In genomic region chr14:89902876-89903275, GRCh38 we compare ENCODE assay signal across 22 cellular contexts. TPM values are rescaled to one million over a fixed set of nuclear protein-coding genes. Genes with fewer than 3 reads are reported as not detected.
DNase-seq lines count a peak whose midpoint lies in the region; ATAC-seq and TF ChIP-seq lines count a peak whose summit lies in the region.
"Had no signal": no experiment of that assay in that cellular context is flagged by ENCODE, and none has a peak within 500 bp of the region (broad histone marks: within the 10 kb centered on the region; RNA-seq: fewer than 3 reads in every experiment).

No MANE protein-coding gene starts in this region.

- ATAC-seq in HG02610 (IDR thresholded peaks at IDR 0.05; ENCODE audit: unreplicated experiment), result no peak
- ATAC-seq: HCT116, Right ventricle myocardium inferior had no signal

- no peaks in the 10 kb centered on the region for H3K9me3 Mint-ChIP-seq in activated T-helper 1 cell treated with anti-CD3 and anti-CD28 coated beads, Interleukin-12 subunit alpha, Interleukin-12 subunit beta, Interleukin-2, Interleukin-4 antibody, amounts not matched to agents 30 ng/mL and 10 ng/mL and 1 ng/mL, durations not matched to agents 14 hours and 24 hours and 36 hours
- H3K9me3 Mint-ChIP-seq: activated B cell treated with CpG ODN at 0.5 μM for 24 hours; activated T-helper 2 cell treated with anti-CD3 and anti-CD28 coated beads, Interferon-gamma antibody, Interleukin-2, Interleukin-4, amounts not matched to agents 10 μg/mL and 5 μg/mL and 100 μg/mL, durations not matched to agents 14 hours and 24 hours and 36 hours; nephron progenitor cell had no signal

- H3K27ac ChIP-seq in 22Rv1 (peak overlapping the region; percentile 63), dorsolateral prefrontal cortex (no peak overlapping the region)

- TF ChIP-seq CTCF in 22Rv1 (IDR thresholded peaks at IDR 0.05) (no peak), dorsolateral prefrontal cortex (IDR thresholded peaks at IDR 0.05 in 54 of 56, conservative IDR thresholded peaks at IDR 0.05 in 2 of 56; ENCODE audit: low read depth in 1 of 56, partially characterized antibody in 56 of 56) (no peak)

- intact Hi-C loops in dorsolateral prefrontal cortex (cut with DNase I), result no loop called here
- intact Hi-C loops in activated T-helper 1 cell treated with anti-CD3 and anti-CD28 coated beads, Interleukin-12 subunit alpha, Interleukin-12 subunit beta, Interleukin-2, Interleukin-4 antibody, amounts not matched to agents 30 ng/mL and 10 ng/mL and 1 ng/mL, durations not matched to agents 14 hours and 24 hours and 36 hours (cut with micrococcal nuclease), result no loop called here

- H3K4me1 Mint-ChIP-seq in activated T-helper 1 cell treated with anti-CD3 and anti-CD28 coated beads, Interleukin-12 subunit alpha, Interleukin-12 subunit beta, Interleukin-2, Interleukin-4 antibody, amounts not matched to agents 30 ng/mL and 10 ng/mL and 1 ng/mL, durations not matched to agents 14 hours and 24 hours and 36 hours (ENCODE audit: low read depth), result peaks cover 15% of the 10 kb centered on the region
- H3K4me1 Mint-ChIP-seq: nephron progenitor cell had no signal

- no peak overlapping the region for H3K27ac Mint-ChIP-seq in activated T-helper 1 cell treated with anti-CD3 and anti-CD28 coated beads, Interleukin-12 subunit alpha, Interleukin-12 subunit beta, Interleukin-2, Interleukin-4 antibody, amounts not matched to agents 30 ng/mL and 10 ng/mL and 1 ng/mL, durations not matched to agents 14 hours and 24 hours and 36 hours
- H3K27ac Mint-ChIP-seq: activated B cell treated with CpG ODN at 0.5 μM for 24 hours; activated T-helper 2 cell treated with anti-CD3 and anti-CD28 coated beads, Interferon-gamma antibody, Interleukin-2, Interleukin-4, amounts not matched to agents 10 μg/mL and 5 μg/mL and 100 μg/mL, durations not matched to agents 14 hours and 24 hours and 36 hours; nephron progenitor cell; progenitor cell of endocrine pancreas had no signal

- H3K27me3 ChIP-seq in dorsolateral prefrontal cortex, result no peaks in the 10 kb centered on the region

- H3K27me3 Mint-ChIP-seq in activated T-helper 1 cell treated with anti-CD3 and anti-CD28 coated beads, Interleukin-12 subunit alpha, Interleukin-12 subunit beta, Interleukin-2, Interleukin-4 antibody, amounts not matched to agents 30 ng/mL and 10 ng/mL and 1 ng/mL, durations not matched to agents 14 hours and 24 hours and 36 hours (ENCODE audit: insufficient read depth), result peaks cover 5% of the 10 kb centered on the region
- H3K27me3 Mint-ChIP-seq: activated B cell treated with CpG ODN at 0.5 μM for 24 hours, progenitor cell of endocrine pancreas had no signal

- DNase-seq in COR-L47 (lab: John Stamatoyannopoulos, UW) (peak; percentile 28), NCI-H748 (lab: John Stamatoyannopoulos, UW; ENCODE audit: unreplicated experiment) (peak; percentile 59), dorsolateral prefrontal cortex (no peak), CD1c-positive myeloid dendritic cell (ENCODE audit: extremely low spot score) (no peak), NOMO-1 (lab: John Stamatoyannopoulos, UW; ENCODE audit: unreplicated experiment in 2 of 2) (no peak)
- no peak for DNase-seq in activated T-helper 1 cell treated with anti-CD3 and anti-CD28 coated beads, Interleukin-12 subunit alpha, Interleukin-12 subunit beta, Interleukin-2, Interleukin-4 antibody, amounts not matched to agents 30 ng/mL and 10 ng/mL and 1 ng/mL, durations not matched to agents 14 hours and 24 hours and 36 hours (ENCODE audit: low spot score)
- DNase-seq: activated B cell treated with CpG ODN at 0.5 μM for 24 hours; amniotic stem cell; KG1; mesendoderm; MV-4-11; NCI-H226; nephron progenitor cell; stimulated activated CD4-positive, alpha-beta T cell treated with anti-CD3 and anti-CD28 coated beads, Interleukin-4, amount 100 ng/mL, for 4 hours; T-helper 1 cell had no signal

- no peaks in the 10 kb centered on the region for H3K36me3 Mint-ChIP-seq in activated T-helper 1 cell treated with anti-CD3 and anti-CD28 coated beads, Interleukin-12 subunit alpha, Interleukin-12 subunit beta, Interleukin-2, Interleukin-4 antibody, amounts not matched to agents 30 ng/mL and 10 ng/mL and 1 ng/mL, durations not matched to agents 14 hours and 24 hours and 36 hours (ENCODE audit: low read depth)

- H3K4me3 Mint-ChIP-seq in activated T-helper 1 cell treated with anti-CD3 and anti-CD28 coated beads, Interleukin-12 subunit alpha, Interleukin-12 subunit beta, Interleukin-2, Interleukin-4 antibody, amounts not matched to agents 30 ng/mL and 10 ng/mL and 1 ng/mL, durations not matched to agents 14 hours and 24 hours and 36 hours, result no peak overlapping the region
- H3K4me3 Mint-ChIP-seq: activated B cell treated with CpG ODN at 0.5 μM for 24 hours, nephron progenitor cell had no signal

- peak overlapping the region in 30 of 59 donors; percentile 1 to 44 (median 25) for H3K4me3 ChIP-seq in dorsolateral prefrontal cortex
- H3K4me3 ChIP-seq: smooth muscle cell had no signal

RNA-seq across cellular contexts. Expression of gene EFCAB11, which starts 51.7 kb away (rescaled TPM):
- total RNA-seq in dorsolateral prefrontal cortex, result 10 to 100 TPM in 85 of 120 experiments, 1 to 10 TPM in 35; 6.1 to 28.8 (median 11.4) TPM
- total RNA-seq in activated T-helper 1 cell treated with anti-CD3 and anti-CD28 coated beads, Interleukin-12 subunit alpha, Interleukin-12 subunit beta, Interleukin-2, Interleukin-4 antibody, amounts not matched to agents 30 ng/mL and 10 ng/mL and 1 ng/mL, durations not matched to agents 14 hours and 24 hours and 36 hours, result 6.0 and 8.2 TPM in 2 replicates

RNA-seq across cellular contexts. Expression of gene TDP1, which starts 52.9 kb away (rescaled TPM):
- 10 to 100 TPM in 118 of 120 experiments, 1 to 10 TPM in 2; 8.3 to 27.8 (median 17.5) TPM for total RNA-seq in dorsolateral prefrontal cortex
- total RNA-seq in activated T-helper 1 cell treated with anti-CD3 and anti-CD28 coated beads, Interleukin-12 subunit alpha, Interleukin-12 subunit beta, Interleukin-2, Interleukin-4 antibody, amounts not matched to agents 30 ng/mL and 10 ng/mL and 1 ng/mL, durations not matched to agents 14 hours and 24 hours and 36 hours, result 78.5 and 84.2 TPM in 2 replicates

Comparison
In these comparisons a context has a peak if more than half of its experiments do, and no peak if none do; other contexts are left out.
1. DNase-seq: peak in COR-L47 (single experiment) and NCI-H748 (single experiment); none in dorsolateral prefrontal cortex (0 of 10), activated T-helper 1 cell treated with anti-CD3 and anti-CD28 coated beads, Interleukin-12 subunit alpha, Interleukin-12 subunit beta, Interleukin-2, Interleukin-4 antibody, amounts not matched to agents 30 ng/mL and 10 ng/mL and 1 ng/mL, durations not matched to agents 14 hours and 24 hours and 36 hours (single experiment), CD1c-positive myeloid dendritic cell (single experiment) and NOMO-1 (0 of 2).